Comparison of ENCODE assay signal across 1 cellular context in genomic region chr1:193111641-193112090, GRCh38.
A peak's percentile ranks its signal among the peaks of the same experiment; 100 is the strongest.
TF ChIP-seq lines count a peak whose summit lies in the region.

No MANE protein-coding gene starts in this region.

TF ChIP-seq in K562, 482 proteins besides CTCF, POLR2A, EP300 and RAD21 (continued from another document and continues in another):
- TF ChIP-seq GTF3C2 (IDR thresholded peaks at IDR 0.05; ENCODE audit: borderline replicate concordance, extremely low read depth, insufficient read length), result no peak
- TF ChIP-seq MITF (IDR thresholded peaks at IDR 0.05), result no peak
- no peak for TF ChIP-seq HDAC6 (IDR thresholded peaks at IDR 0.05; ENCODE audit: low read depth, low read length)
- TF ChIP-seq TEAD2 (tag; IDR thresholded peaks at IDR 0.05), result peak; percentile 96
- no peak for TF ChIP-seq ZBTB40 (IDR thresholded peaks at IDR 0.05)
- TF ChIP-seq ZBTB40 (CRISPR knock-in tag; IDR thresholded peaks at IDR 0.05), result peak; percentile 14; the same call in 1 of the 2 replicates
- no peak for TF ChIP-seq SREBF1 (IDR thresholded peaks at IDR 0.05; ENCODE audit: borderline replicate concordance, low read depth, low read length)
- TF ChIP-seq ZEB2 (IDR thresholded peaks at IDR 0.05), result peak; percentile 39; the same call in 1 of the 2 replicates
- no peak for TF ChIP-seq ZNF764 (CRISPR knock-in tag; IDR thresholded peaks at IDR 0.05; ENCODE audit: low read depth)
- TF ChIP-seq ZNF165 (CRISPR knock-in tag; IDR thresholded peaks at IDR 0.05; ENCODE audit: borderline replicate concordance), result 0 out of 2 replicates have a peak, but pooled peaks have one; percentile 20
- no peak for TF ChIP-seq NR4A1 (CRISPR knock-in tag; IDR thresholded peaks at IDR 0.05)
- TF ChIP-seq NR4A1 (tag; IDR thresholded peaks at IDR 0.05), result peak; percentile 39; the same call in 1 of the 2 replicates
- TF ChIP-seq ZNF217 (CRISPR knock-in tag; IDR thresholded peaks at IDR 0.05), result no peak
- no peak for TF ChIP-seq TCFL5 (CRISPR knock-in tag; conservative IDR thresholded peaks at IDR 0.05)
- TF ChIP-seq HMG20A (CRISPR knock-in tag; conservative IDR thresholded peaks at IDR 0.05), result no peak
- no peak for TF ChIP-seq SIN3A (IDR thresholded peaks at IDR 0.05; ENCODE audit: borderline replicate concordance in 2 of 2, control insufficient read depth in 1 of 2, low read depth in 2 of 2, low read length in 2 of 2)
- peak; percentile 59; the same call in 1 of the 2 replicates for TF ChIP-seq TCF15 (CRISPR knock-in tag; IDR thresholded peaks at IDR 0.05)
- TF ChIP-seq HNRNPLL (IDR thresholded peaks at IDR 0.05; ENCODE audit: low read depth, low read length, poor library complexity, severe bottlenecking), result no peak
- TF ChIP-seq ZNF589 (CRISPR knock-in tag; IDR thresholded peaks at IDR 0.05; ENCODE audit: low read depth), result peak; percentile 80; the same call in 1 of the 2 replicates
- TF ChIP-seq CHD2 (IDR thresholded peaks at IDR 0.05; ENCODE audit: low read depth, low read length), result no peak
- no peak for TF ChIP-seq NFE2L1 (tag; IDR thresholded peaks at IDR 0.05; ENCODE audit: borderline replicate concordance, low read depth)
- no peak for TF ChIP-seq NELFE (IDR thresholded peaks at IDR 0.05; ENCODE audit: insufficient read depth, insufficient read length)
- peak; percentile 79 for TF ChIP-seq HDAC2 (IDR thresholded peaks at IDR 0.05)
- no peak for TF ChIP-seq ZNF253 (CRISPR knock-in tag; conservative IDR thresholded peaks at IDR 0.05)
- no peak for TF ChIP-seq TFE3 (CRISPR knock-in tag; IDR thresholded peaks at IDR 0.05)
- no peak for TF ChIP-seq ZBTB8A (IDR thresholded peaks at IDR 0.05; ENCODE audit: partially characterized antibody)
- TF ChIP-seq FOXP1 (CRISPR knock-in tag; IDR thresholded peaks at IDR 0.05), result no peak
- no peak for TF ChIP-seq HOXB6 (CRISPR knock-in tag; IDR thresholded peaks at IDR 0.05; ENCODE audit: borderline replicate concordance)
- no peak for TF ChIP-seq PURB (CRISPR knock-in tag; IDR thresholded peaks at IDR 0.05; ENCODE audit: low read depth)
- TF ChIP-seq ZNF146 (CRISPR knock-in tag; IDR thresholded peaks at IDR 0.05; ENCODE audit: unreplicated experiment), result no peak
- TF ChIP-seq RFX7 (CRISPR knock-in tag; IDR thresholded peaks at IDR 0.05), result no peak
- TF ChIP-seq ELF2 (CRISPR knock-in tag; IDR thresholded peaks at IDR 0.05), result no peak
- TF ChIP-seq E2F6 (IDR thresholded peaks at IDR 0.05; ENCODE audit: borderline replicate concordance in 1 of 2, extremely low read depth in 1 of 2, insufficient read depth in 1 of 2, insufficient read length in 1 of 2, low read depth in 1 of 2, low read length in 1 of 2, poor library complexity in 1 of 2, severe bottlenecking in 1 of 2), result no peak
- TF ChIP-seq POLR3G (IDR thresholded peaks at IDR 0.05; ENCODE audit: extremely low read depth, insufficient read length, insufficient replicate concordance), result no peak
- TF ChIP-seq ZBTB17 (CRISPR knock-in tag; IDR thresholded peaks at IDR 0.05), result 0 out of 2 replicates have a peak, but pooled peaks have one; percentile 16
- no peak for TF ChIP-seq ZNF699 (CRISPR knock-in tag; IDR thresholded peaks at IDR 0.05; ENCODE audit: insufficient replicate concordance)
- TF ChIP-seq RBFOX2 (IDR thresholded peaks at IDR 0.05; ENCODE audit: low read depth, low read length), result peak; percentile 56
- TF ChIP-seq IRF9 (tag; IDR thresholded peaks at IDR 0.05), result peak; percentile 98
- TF ChIP-seq ELK3 (CRISPR knock-in tag; IDR thresholded peaks at IDR 0.05), result no peak
- no peak for TF ChIP-seq GMEB1 (CRISPR knock-in tag; IDR thresholded peaks at IDR 0.05)
- 0 out of 2 replicates have a peak, but pooled peaks have one; percentile 20 for TF ChIP-seq SMARCC2 (IDR thresholded peaks at IDR 0.05; ENCODE audit: low read depth)
- no peak for TF ChIP-seq SRSF1 (IDR thresholded peaks at IDR 0.05; ENCODE audit: low read depth, low read length)
- TF ChIP-seq SMAD4 (CRISPR knock-in tag; conservative IDR thresholded peaks at IDR 0.05), result peak; percentile 88
- 0 out of 2 replicates have a peak, but pooled peaks have one; percentile 28 for TF ChIP-seq ZNF134 (CRISPR knock-in tag; conservative IDR thresholded peaks at IDR 0.05)
- peak; percentile 72; the same call in 1 of the 2 replicates for TF ChIP-seq MECOM (CRISPR knock-in tag; IDR thresholded peaks at IDR 0.05)
